ENCODE assay signal across 9 cellular contexts in the genomic region with DNA sequence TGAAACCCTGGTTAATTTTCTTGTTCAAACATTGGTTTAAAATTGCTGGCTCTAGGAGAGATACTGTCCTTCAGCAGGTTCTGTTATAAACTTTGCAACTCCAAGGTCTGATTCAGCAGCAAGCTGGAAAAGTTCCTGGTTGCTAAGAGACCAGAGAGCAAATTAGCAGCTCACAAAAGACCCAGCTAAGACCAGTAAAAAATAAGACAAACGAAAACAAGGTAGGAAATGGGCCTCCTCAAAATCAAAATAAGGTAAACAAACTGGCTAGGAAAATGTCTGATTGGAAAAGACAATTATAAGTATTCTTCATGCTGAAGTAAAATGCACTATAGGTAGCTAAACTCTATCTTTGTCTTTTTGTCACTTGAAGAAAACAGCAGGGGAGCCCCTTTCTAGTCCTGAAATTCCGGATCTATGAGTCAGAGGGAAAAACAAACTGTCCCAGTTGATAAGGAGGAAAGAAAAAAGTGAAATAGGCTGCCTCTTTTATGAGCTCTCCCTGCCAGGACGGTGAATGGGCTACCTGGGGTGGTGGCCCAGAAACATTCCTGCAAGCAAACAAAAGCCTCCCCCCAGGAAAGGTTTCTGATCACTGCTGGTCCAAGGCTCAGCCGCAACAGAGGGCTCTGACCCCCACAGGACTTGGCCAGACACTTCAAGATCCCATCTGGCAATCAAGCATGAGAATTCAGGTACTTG.
A peak's percentile ranks its signal among the peaks of the same experiment; 100 is the strongest.
DNase-seq lines count a peak whose midpoint lies in the region; ATAC-seq lines count a peak whose summit lies in the region.
"Had no signal": no experiment of that assay in that cellular context is flagged by ENCODE, and none has a peak within 500 bp of the region (broad histone marks: within the 10 kb centered on the region; RNA-seq: fewer than 3 reads in every experiment).

No MANE protein-coding gene starts in this region.

- peak overlapping the region; percentile 13 for H3K27ac ChIP-seq in angular gyrus (ENCODE audit: low read depth, low read length)

- ATAC-seq in GM21717 (IDR thresholded peaks at IDR 0.05; ENCODE audit: unreplicated experiment) = no peak
- ATAC-seq in GM18909 (IDR thresholded peaks at IDR 0.05; ENCODE audit: poor library complexity, unreplicated experiment) = no peak

- DNase-seq in HK-2 (ENCODE audit: unreplicated experiment) (peak; percentile 29), inferior parietal cortex (ENCODE audit: extremely low spot score) (peak; percentile 52), stromal cell of bone marrow (ENCODE audit: low read depth) (peak; percentile 38), NCI-H1092 treated with DMSO at 0.1 percent for 48 hours (lab: John Stamatoyannopoulos, UW) (no peak)
- DNase-seq in stimulated activated naive CD4-positive, alpha-beta T cell treated with Interleukin-2 at 50 U/mL for 16 hours (lab: John Stamatoyannopoulos, UW) = no peak
- DNase-seq: activated CD4-positive, alpha-beta T cell treated with anti-CD3 and anti-CD28 coated beads for 1 hour had no signal

Comparison
In these comparisons a context has a peak if more than half of its experiments do, and no peak if none do; other contexts are left out.
1. DNase-seq: peak in HK-2 (single experiment), inferior parietal cortex (single experiment) and stromal cell of bone marrow (single experiment); none in NCI-H1092 treated with DMSO at 0.1 percent for 48 hours (single experiment) and stimulated activated naive CD4-positive, alpha-beta T cell treated with Interleukin-2 at 50 U/mL for 16 hours (single experiment).